In genomic region chr20:8399963-8400362, GRCh38 we compare ENCODE assay signal across 9 cellular contexts.
DNase-seq lines count a peak whose midpoint lies in the region; ATAC-seq, FAIRE-seq and TF ChIP-seq lines count a peak whose summit lies in the region.
"Had no signal": no experiment of that assay in that cellular context is flagged by ENCODE, and none has a peak within 500 bp of the region (broad histone marks: within the 10 kb centered on the region; RNA-seq: fewer than 3 reads in every experiment).

No MANE protein-coding gene starts in this region.

- CTCF ChIA-PET in GM12878 (lab: Yijun Ruan, JAX) = interaction anchor here (1.2 kb wide), 1 partner anchor 356 kb away, joined by 3 read pairs; no protein-coding TSS in a partner anchor

- no peak for TF ChIP-seq RAD21 in GM12878 (IDR thresholded peaks at IDR 0.05; ENCODE audit: insufficient read depth, low read depth, low read length)

- POLR2A ChIA-PET in GM12878 (lab: Charles Lee) = interaction anchor here (0.8 kb wide), 2 partner anchors 9 kb away, joined by 3 read pairs; no protein-coding TSS in a partner anchor

- RAD21 ChIA-PET in GM12878 (lab: Charles Lee; ENCODE audit: unreplicated experiment) = interaction anchor here (1.0 to 1.3 kb wide), 4 partner anchors 9 to 19 kb away, joined by 3 to 5 read pairs (median 4); no protein-coding TSS in a partner anchor

- H3K27ac Mint-ChIP-seq in activated T-helper 1 cell treated with anti-CD3 and anti-CD28 coated beads, Interleukin-12 subunit alpha, Interleukin-12 subunit beta, Interleukin-2, Interleukin-4 antibody, amounts not matched to agents 30 ng/mL and 10 ng/mL and 1 ng/mL, durations not matched to agents 14 hours and 24 hours and 36 hours = no peak overlapping the region

- peaks cover 11% of the 10 kb centered on the region for H3K4me1 Mint-ChIP-seq in activated T-helper 1 cell treated with anti-CD3 and anti-CD28 coated beads, Interleukin-12 subunit alpha, Interleukin-12 subunit beta, Interleukin-2, Interleukin-4 antibody, amounts not matched to agents 30 ng/mL and 10 ng/mL and 1 ng/mL, durations not matched to agents 14 hours and 24 hours and 36 hours (ENCODE audit: low read depth)

- no peak overlapping the region for H2AFZ ChIP-seq in GM12878 (ENCODE audit: control insufficient read depth, low read depth, low read length)

- no peaks in the 10 kb centered on the region for H3K9me3 Mint-ChIP-seq in activated T-helper 1 cell treated with anti-CD3 and anti-CD28 coated beads, Interleukin-12 subunit alpha, Interleukin-12 subunit beta, Interleukin-2, Interleukin-4 antibody, amounts not matched to agents 30 ng/mL and 10 ng/mL and 1 ng/mL, durations not matched to agents 14 hours and 24 hours and 36 hours

- no peak for TF ChIP-seq POLR2A in GM12878 (IDR thresholded peaks at IDR 0.05; ENCODE audit: low read depth, low read length)

- H3K9ac ChIP-seq in GM12878 (ENCODE audit: control insufficient read depth, insufficient read depth, low read length) = no peak overlapping the region

- peak; percentile 74 for FAIRE-seq in GM12878 (lab: Jason Lieb, UNC)

- peak overlapping the region; percentile 15; the same call in 1 of the 2 replicates for H3K4me3 ChIP-seq in GM12878

- TF ChIP-seq CTCF in GM12878 (IDR thresholded peaks at IDR 0.05 in 2 of 3, conservative IDR thresholded peaks at IDR 0.05 in 1 of 3; ENCODE audit: control insufficient read depth in 2 of 3, extremely low read depth in 1 of 3, insufficient read depth in 1 of 3, low read depth in 3 of 3, low read length in 3 of 3) = peak in 1 of 3 experiments; percentile 9; a peak in 1 of 6 replicates

- ATAC-seq in GM18498 (IDR thresholded peaks at IDR 0.05; ENCODE audit: unreplicated experiment) (peak; percentile 97), GM21515 (IDR thresholded peaks at IDR 0.05; ENCODE audit: unreplicated experiment) (peak; percentile 98), HG03469 (IDR thresholded peaks at IDR 0.05; ENCODE audit: unreplicated experiment) (peak; percentile 98), GM12878 (peak; percentile 94)

- peaks cover 10% of the 10 kb centered on the region; the same call in 1 of the 2 replicates for H3K4me1 ChIP-seq in GM12878 (ENCODE audit: control insufficient read depth, insufficient read depth, low read length)

- DNase-seq in GM12878 (ENCODE audit: low read depth, low spot score) = peak; percentile 92
- no peak for DNase-seq in NCI-H446 (lab: John Stamatoyannopoulos, UW)
- no peak for DNase-seq in NCI-H510A (lab: John Stamatoyannopoulos, UW)
- no peak for DNase-seq in NCI-H2107 (lab: John Stamatoyannopoulos, UW)
- DNase-seq in activated T-helper 1 cell treated with anti-CD3 and anti-CD28 coated beads, Interleukin-12 subunit alpha, Interleukin-12 subunit beta, Interleukin-2, Interleukin-4 antibody, amounts not matched to agents 30 ng/mL and 10 ng/mL and 1 ng/mL, durations not matched to agents 14 hours and 24 hours and 36 hours (ENCODE audit: low spot score) = no peak
- DNase-seq: central memory CD4-positive, alpha-beta T cell had no signal

- SMC1A ChIA-PET in GM12878 (lab: Charles Lee; ENCODE audit: uncharacterized antibody, unreplicated experiment) = interaction anchor here (0.6 to 3.6 kb wide), 4 partner anchors 8 to 1629 kb away, joined by 3 to 43 read pairs (median 5); no protein-coding TSS in a partner anchor

- no peaks in the 10 kb centered on the region for H4K20me1 ChIP-seq in GM12878 (ENCODE audit: control insufficient read depth, insufficient read depth)

- H3K27me3 ChIP-seq in GM12878 (replicated peaks in 1 of 2; ENCODE audit: control insufficient read depth in 2 of 2, insufficient read depth in 2 of 2, low read length in 1 of 2) = no peaks in the 10 kb centered on the region

- peaks cover 2% of the 10 kb centered on the region for H3K27me3 Mint-ChIP-seq in activated T-helper 1 cell treated with anti-CD3 and anti-CD28 coated beads, Interleukin-12 subunit alpha, Interleukin-12 subunit beta, Interleukin-2, Interleukin-4 antibody, amounts not matched to agents 30 ng/mL and 10 ng/mL and 1 ng/mL, durations not matched to agents 14 hours and 24 hours and 36 hours (ENCODE audit: insufficient read depth)

- H3K9me3 ChIP-seq in GM12878 (replicated peaks; ENCODE audit: control insufficient read depth, insufficient read depth, low read length) = no peaks in the 10 kb centered on the region; the same call in 2 of the 3 replicates

- H3K36me3 ChIP-seq in GM12878 (ENCODE audit: control insufficient read depth in 2 of 2, insufficient read depth in 2 of 2, low read length in 1 of 2) = no peaks in the 10 kb centered on the region

- intact Hi-C loops in GM12878 (cut with micrococcal nuclease; ENCODE audit: unreplicated experiment) = loop anchor here (5.0 kb wide), 1 partner anchor 202 kb away; no protein-coding TSS in a partner anchor
- intact Hi-C loops in activated T-helper 1 cell treated with anti-CD3 and anti-CD28 coated beads, Interleukin-12 subunit alpha, Interleukin-12 subunit beta, Interleukin-2, Interleukin-4 antibody, amounts not matched to agents 30 ng/mL and 10 ng/mL and 1 ng/mL, durations not matched to agents 14 hours and 24 hours and 36 hours (cut with micrococcal nuclease) = loop anchor here (5.0 to 10.0 kb wide), 2 partner anchors 188 to 265 kb away; no protein-coding TSS in a partner anchor

- in situ Hi-C loops in GM12878 (cut with MboI) = no loop called here

- peak; percentile 90 to 97 for TF ChIP-seq EP300 in GM12878 (IDR thresholded peaks at IDR 0.05; ENCODE audit: borderline replicate concordance in 1 of 2, control insufficient read depth in 1 of 2, low read depth in 2 of 2, low read length in 2 of 2)

- H3K36me3 Mint-ChIP-seq in activated T-helper 1 cell treated with anti-CD3 and anti-CD28 coated beads, Interleukin-12 subunit alpha, Interleukin-12 subunit beta, Interleukin-2, Interleukin-4 antibody, amounts not matched to agents 30 ng/mL and 10 ng/mL and 1 ng/mL, durations not matched to agents 14 hours and 24 hours and 36 hours (ENCODE audit: low read depth) = no peaks in the 10 kb centered on the region

- H3K4me2 ChIP-seq in GM12878 (ENCODE audit: control insufficient read depth, insufficient read depth) = peak overlapping the region; percentile 57

- peak overlapping the region; percentile 52; the same call in 1 of the 2 replicates for H3K27ac ChIP-seq in GM12878 (ENCODE audit: control insufficient read depth, insufficient read depth)

- no peaks in the 10 kb centered on the region for H3K79me2 ChIP-seq in GM12878 (ENCODE audit: control insufficient read depth, insufficient read depth, low read length)

- no peak overlapping the region for H3K4me3 Mint-ChIP-seq in activated T-helper 1 cell treated with anti-CD3 and anti-CD28 coated beads, Interleukin-12 subunit alpha, Interleukin-12 subunit beta, Interleukin-2, Interleukin-4 antibody, amounts not matched to agents 30 ng/mL and 10 ng/mL and 1 ng/mL, durations not matched to agents 14 hours and 24 hours and 36 hours

- BruUV-seq in GM12878 (replicated peaks; lab: Mats Ljungman, UMichigan) = no TSS peak

TF ChIP-seq in GM12878, 131 proteins besides CTCF, POLR2A, EP300 and RAD21 (continues in another document):
- TF ChIP-seq MTA2 (IDR thresholded peaks at IDR 0.05; ENCODE audit: low read depth) = peak; percentile 98
- no peak for TF ChIP-seq EGR1 (IDR thresholded peaks at IDR 0.05; ENCODE audit: borderline replicate concordance in 1 of 2, low read depth in 2 of 2, low read length in 2 of 2)
- no peak for TF ChIP-seq SUZ12 (IDR thresholded peaks at IDR 0.05; ENCODE audit: unreplicated experiment)
- peak; percentile 80 for TF ChIP-seq BMI1 (IDR thresholded peaks at IDR 0.05; ENCODE audit: borderline replicate concordance)
- TF ChIP-seq KDM1A (IDR thresholded peaks at IDR 0.05; ENCODE audit: borderline replicate concordance) = no peak
- TF ChIP-seq MEF2A (IDR thresholded peaks at IDR 0.05; ENCODE audit: insufficient read depth, low read depth, low read length) = peak; percentile 83
- no peak for TF ChIP-seq FOXK2 (IDR thresholded peaks at IDR 0.05)
- TF ChIP-seq TBL1XR1 (IDR thresholded peaks at IDR 0.05; ENCODE audit: low read depth, low read length) = no peak; the same call in 1 of the 2 replicates
- no peak for TF ChIP-seq WRNIP1 (IDR thresholded peaks at IDR 0.05; ENCODE audit: borderline replicate concordance, low read depth, low read length)
- no peak for TF ChIP-seq RB1 (IDR thresholded peaks at IDR 0.05; ENCODE audit: borderline replicate concordance)
- peak; percentile 82 for TF ChIP-seq NBN (IDR thresholded peaks at IDR 0.05)
- no peak for TF ChIP-seq NKRF (conservative IDR thresholded peaks at IDR 0.05)
- no peak for TF ChIP-seq MYC (IDR thresholded peaks at IDR 0.05; ENCODE audit: insufficient read depth, insufficient read length, insufficient replicate concordance, low read length, severe bottlenecking)
- no peak for TF ChIP-seq HDAC6 (IDR thresholded peaks at IDR 0.05; ENCODE audit: unreplicated experiment)
- TF ChIP-seq GATAD2B (conservative IDR thresholded peaks at IDR 0.05; ENCODE audit: low read depth) = peak; percentile 96
- no peak for TF ChIP-seq SIX5 (IDR thresholded peaks at IDR 0.05; ENCODE audit: low read depth, low read length, severe bottlenecking)
- TF ChIP-seq CBX3 (IDR thresholded peaks at IDR 0.05; ENCODE audit: borderline replicate concordance, low read depth) = no peak
